In genomic region chr3:149186726-149187125, GRCh38 we compare ENCODE assay signal across 19 cellular contexts. TPM values are rescaled to one million over a fixed set of nuclear protein-coding genes. Genes with fewer than 3 reads are reported as not detected.
A peak's percentile ranks its signal among the peaks of the same experiment; 100 is the strongest.
DNase-seq lines count a peak whose midpoint lies in the region; ATAC-seq and TF ChIP-seq lines count a peak whose summit lies in the region.
"Had no signal": no experiment of that assay in that cellular context is flagged by ENCODE, and none has a peak within 500 bp of the region (broad histone marks: within the 10 kb centered on the region; RNA-seq: fewer than 3 reads in every experiment).

No MANE protein-coding gene starts in this region.

- TF ChIP-seq POLR2A in IMR-90 (IDR thresholded peaks at IDR 0.05; ENCODE audit: low read depth, low read length) = no peak
- no peak for TF ChIP-seq POLR2A in esophagus squamous epithelium (IDR thresholded peaks at IDR 0.05)

- no peak overlapping the region for H2AFZ ChIP-seq in IMR-90 (replicated peaks; ENCODE audit: low read length, poor library complexity)
- H2AFZ ChIP-seq: GM23248 had no signal

- TF ChIP-seq CTCF in IMR-90 (conservative IDR thresholded peaks at IDR 0.05; ENCODE audit: low read depth, low read length) = no peak
- TF ChIP-seq CTCF in neural crest cell (conservative IDR thresholded peaks at IDR 0.05) = no peak
- no peak for TF ChIP-seq CTCF in esophagus squamous epithelium (IDR thresholded peaks at IDR 0.05)

- no CpG with 5 or more reads among the region's 3 CpGs for WGBS in IMR-90 (ENCODE audit: extremely low coverage in 2 of 2, insufficient read length in 1 of 2), 2 experiments
- 92 to 96% methylated on average over 3 of the region's 3 CpGs for WGBS in esophagus squamous epithelium, 2 donors

- in situ Hi-C loops in IMR-90 (cut with MboI; ENCODE audit: low sequenced_read_pairs) = no loop called here

- no peak overlapping the region; the same call in 1 of the 2 replicates for H3K23ac ChIP-seq in IMR-90 (ENCODE audit: low read depth, low read length)

- H3K4ac ChIP-seq in IMR-90 (ENCODE audit: low read depth, low read length) = no peak overlapping the region

- H3K4me1 ChIP-seq in IMR-90 (ENCODE audit: control insufficient read depth, insufficient read depth, low read length) (no peaks in the 10 kb centered on the region), esophagus squamous epithelium (no peaks in the 10 kb centered on the region)
- H3K4me1 ChIP-seq: BLaER1 had no signal

- no peak overlapping the region for H3K56ac ChIP-seq in IMR-90 (ENCODE audit: extremely low read depth, insufficient read depth, low read length)

- H3K18ac ChIP-seq in IMR-90 (ENCODE audit: low read depth, low read length) = no peak overlapping the region

- H3K9ac ChIP-seq in IMR-90 (ENCODE audit: low read depth, low read length) = no peak overlapping the region
- H3K9ac ChIP-seq: BLaER1, GM23248 had no signal

- peaks cover 10% of the 10 kb centered on the region for H3K36me3 Mint-ChIP-seq in neural crest cell (ENCODE audit: low read depth)
- no peaks in the 10 kb centered on the region for H3K36me3 Mint-ChIP-seq in activated naive CD8-positive, alpha-beta T cell treated with anti-CD3 and anti-CD28 coated beads, Interleukin-2, amount 50 U/mL, for 24 hours (ENCODE audit: low read depth)
- H3K36me3 Mint-ChIP-seq: CD8-positive, alpha-beta T cell had no signal

- no peak overlapping the region for H4K8ac ChIP-seq in IMR-90 (ENCODE audit: low read depth in 2 of 2, low read length in 2 of 2)

- no peak overlapping the region for H3K4me3 ChIP-seq in IMR-90 (ENCODE audit: insufficient read depth, low read depth, low read length)
- no peak overlapping the region for H3K4me3 ChIP-seq in esophagus squamous epithelium
- H3K4me3 ChIP-seq: BLaER1, GM23248, SJSA1 had no signal

- no peak for TF ChIP-seq RAD21 in IMR-90 (IDR thresholded peaks at IDR 0.05; ENCODE audit: low read length)

- H2AK5ac ChIP-seq in IMR-90 (ENCODE audit: low read depth, low read length) = no peak overlapping the region

- intact Hi-C loops in IMR-90 (cut with micrococcal nuclease) (no loop called here), esophagus squamous epithelium (cut with DNase I) (no loop called here)

- POLR2A ChIA-PET in IMR-90 (lab: Charles Lee; ENCODE audit: unreplicated experiment) = no interaction called here

- no TSS peak for BruUV-seq in IMR-90 (replicated peaks; lab: Mats Ljungman, UMichigan)

- H2BK120ac ChIP-seq in IMR-90 (ENCODE audit: low read depth, low read length) = no peak overlapping the region

- H2BK15ac ChIP-seq in IMR-90 (ENCODE audit: low read depth, low read length) = no peak overlapping the region

- H3K9me3 Mint-ChIP-seq in neural crest cell = peaks cover 21% of the 10 kb centered on the region
- no peaks in the 10 kb centered on the region for H3K9me3 Mint-ChIP-seq in activated naive CD8-positive, alpha-beta T cell treated with anti-CD3 and anti-CD28 coated beads, Interleukin-2, amount 50 U/mL, for 24 hours
- H3K9me3 Mint-ChIP-seq: CD8-positive, alpha-beta T cell had no signal

- no peak overlapping the region for H4K5ac ChIP-seq in IMR-90 (ENCODE audit: low read depth, low read length)

- no peak overlapping the region for H3K27ac Mint-ChIP-seq in neural crest cell (ENCODE audit: unreplicated experiment)
- no peak overlapping the region for H3K27ac Mint-ChIP-seq in activated naive CD8-positive, alpha-beta T cell treated with anti-CD3 and anti-CD28 coated beads, Interleukin-2, amount 50 U/mL, for 24 hours
- H3K27ac Mint-ChIP-seq: CD8-positive, alpha-beta T cell had no signal

- no peak overlapping the region for H4K91ac ChIP-seq in IMR-90 (ENCODE audit: insufficient read depth, low read depth, low read length)

- no peaks in the 10 kb centered on the region for H4K20me1 ChIP-seq in IMR-90 (ENCODE audit: insufficient read depth, low read length)
- H4K20me1 ChIP-seq: BLaER1 had no signal

- no peak overlapping the region for H3K4me2 ChIP-seq in IMR-90 (ENCODE audit: low read depth, low read length)
- H3K4me2 ChIP-seq: BLaER1 had no signal

- H3K36me3 ChIP-seq in IMR-90 (ENCODE audit: control insufficient read depth, insufficient read depth, low read length) (no peaks in the 10 kb centered on the region), esophagus squamous epithelium (no peaks in the 10 kb centered on the region)
- H3K36me3 ChIP-seq: BLaER1, SJSA1 had no signal

- H3K27me3 Mint-ChIP-seq in neural crest cell (ENCODE audit: low read depth) = no peaks in the 10 kb centered on the region
- H3K27me3 Mint-ChIP-seq in activated naive CD8-positive, alpha-beta T cell treated with anti-CD3 and anti-CD28 coated beads, Interleukin-2, amount 50 U/mL, for 24 hours = peaks cover 8% of the 10 kb centered on the region

- dilution Hi-C loops in IMR-90 (cut with HindIII; ENCODE audit: low sequenced_read_pairs, unreplicated experiment) = no loop called here

- no peak overlapping the region for H3K27ac ChIP-seq in IMR-90 (ENCODE audit: insufficient read depth, low read length)
- H3K27ac ChIP-seq in esophagus squamous epithelium = no peak overlapping the region
- H3K27ac ChIP-seq: BLaER1, GM23248, SJSA1 had no signal

- 0 out of 2 replicates have a peak overlapping the region, but pooled peaks have one; percentile 27 for H3K14ac ChIP-seq in IMR-90 (replicated peaks; ENCODE audit: low read depth, low read length)

- H3K9me1 ChIP-seq in IMR-90 (ENCODE audit: insufficient read depth, low read length) = no peaks in the 10 kb centered on the region

- ATAC-seq in IMR-90 (ENCODE audit: low read depth) = no peak
- no peak for ATAC-seq in activated naive CD8-positive, alpha-beta T cell treated with anti-CD3 and anti-CD28 coated beads, Interleukin-2, amount 50 U/mL, for 24 hours
- ATAC-seq: CD8-positive, alpha-beta T cell; HCT116 had no signal

- H3K27me3 ChIP-seq in IMR-90 (ENCODE audit: control insufficient read depth, insufficient read depth, low read length) (no peaks in the 10 kb centered on the region), esophagus squamous epithelium (no peaks in the 10 kb centered on the region)
- H3K27me3 ChIP-seq: BLaER1, SJSA1 had no signal

- H3K4me1 Mint-ChIP-seq in neural crest cell = peaks cover 28% of the 10 kb centered on the region
- H3K4me1 Mint-ChIP-seq in activated naive CD8-positive, alpha-beta T cell treated with anti-CD3 and anti-CD28 coated beads, Interleukin-2, amount 50 U/mL, for 24 hours = no peaks in the 10 kb centered on the region

- CTCF ChIA-PET in IMR-90 (lab: Yijun Ruan, JAX) = no interaction called here

- H3K79me1 ChIP-seq in IMR-90 (ENCODE audit: low read depth in 1 of 2, low read length in 2 of 2) = no peaks in the 10 kb centered on the region

- no peak overlapping the region for H2AK9ac ChIP-seq in IMR-90 (replicated peaks; ENCODE audit: low read depth, low read length, poor library complexity)

- H3K4me3 Mint-ChIP-seq in neural crest cell = peak overlapping the region; percentile 16
- H3K4me3 Mint-ChIP-seq in activated naive CD8-positive, alpha-beta T cell treated with anti-CD3 and anti-CD28 coated beads, Interleukin-2, amount 50 U/mL, for 24 hours = no peak overlapping the region
- H3K4me3 Mint-ChIP-seq: CD8-positive, alpha-beta T cell had no signal

- H2BK20ac ChIP-seq in IMR-90 (ENCODE audit: low read depth, low read length) = no peak overlapping the region

- no peak overlapping the region for H2BK5ac ChIP-seq in IMR-90 (ENCODE audit: low read depth, low read length, poor library complexity, severe bottlenecking)

- DNase-seq in COLO829 (ENCODE audit: low spot score) (peak; percentile 88), IMR-90 (no peak), foreskin melanocyte (peak; percentile 80), neural crest cell (ENCODE audit: low read depth, low spot score) (no peak), NCI-H2227 (lab: John Stamatoyannopoulos, UW; ENCODE audit: unreplicated experiment) (no peak), esophagus squamous epithelium (lab: John Stamatoyannopoulos, UW) (no peak)
- no peak for DNase-seq in stimulated activated CD4-positive, alpha-beta T cell treated with anti-CD3 and anti-CD28 coated beads, Interleukin-4, amount 100 ng/mL, for 1 hour
- no peak for DNase-seq in activated naive CD8-positive, alpha-beta T cell treated with anti-CD3 and anti-CD28 coated beads, Interleukin-2, amount 50 U/mL, for 24 hours
- DNase-seq: CD8-positive, alpha-beta T cell; GM23248; KBM-7; MV-4-11; NCI-H1694 treated with DMSO at 0.1 percent for 48 hours; NCI-H2227 treated with DMSO at 0.1 percent for 48 hours; NCI-H510A treated with DMSO at 0.1 percent for 48 hours; NCI-H774 had no signal

- no peaks in the 10 kb centered on the region for H3K9me3 ChIP-seq in IMR-90 (ENCODE audit: control insufficient read depth, insufficient read depth, low read length)
- no peaks in the 10 kb centered on the region for H3K9me3 ChIP-seq in esophagus squamous epithelium
- H3K9me3 ChIP-seq: BLaER1, SJSA1 had no signal

TF ChIP-seq in IMR-90, 13 proteins besides CTCF, POLR2A, EP300 and RAD21:
- no peak for TF ChIP-seq RFX5 (IDR thresholded peaks at IDR 0.05; ENCODE audit: low read depth, low read length)
- no peak for TF ChIP-seq CEBPB (IDR thresholded peaks at IDR 0.05; ENCODE audit: low read depth, low read length)
- no peak for TF ChIP-seq ELK1 (IDR thresholded peaks at IDR 0.05; ENCODE audit: borderline replicate concordance, low read depth, low read length)
- no peak for TF ChIP-seq RCOR1 (IDR thresholded peaks at IDR 0.05; ENCODE audit: insufficient replicate concordance, low read length)
- TF ChIP-seq NFE2L2 (IDR thresholded peaks at IDR 0.05; ENCODE audit: low read depth, low read length) = no peak
TF ChIP-seq in IMR-90: peak in this region for 0.

RNA-seq across cellular contexts. Expression of gene CP, which starts 34.9 kb away (rescaled TPM):
- 0.28 TPM in 1 of 2 replicates, not detected in the other for total RNA-seq in IMR-90 (2012; rRNA removed)
- not detected in 2 replicates for polyA plus RNA-seq in IMR-90 (2012; rRNA removed)
- not detected in 2 replicates for polyA plus RNA-seq in IMR-90 (2012; cell fraction: cytosol; rRNA removed)
- 0.07 TPM in 1 of 2 replicates, not detected in the other for polyA plus RNA-seq in IMR-90 (2012; cell fraction: nucleus; rRNA removed; ENCODE audit: low replicate concordance)
- total RNA-seq in neural crest cell = 0.09 and 0.42 TPM in 2 replicates
- 10 to 100 TPM in 2 of 4 donors, under 1 TPM in 1, not detected in 1; 0.97 to 17.9 (median 15.8) TPM for total RNA-seq in esophagus squamous epithelium
- total RNA-seq: CD8-positive, alpha-beta T cell; GM23248; SJSA1 had no signal
- polyA plus RNA-seq: GM23248 had no signal

RNA-seq across cellular contexts. Expression of gene HPS3, which starts 57.3 kb away (rescaled TPM):
- total RNA-seq in IMR-90 (2012; rRNA removed) = 24.2 and 25.6 TPM in 2 replicates
- 12.8 and 15.2 TPM in 2 replicates for polyA plus RNA-seq in IMR-90 (2012; rRNA removed)
- polyA plus RNA-seq in IMR-90 (2012; cell fraction: cytosol; rRNA removed) = 5.1 and 6.9 TPM in 2 replicates
- 4.2 and 12.3 TPM in 2 replicates for polyA plus RNA-seq in IMR-90 (2012; cell fraction: nucleus; rRNA removed; ENCODE audit: low replicate concordance)
- total RNA-seq in neural crest cell = 17.4 and 18.6 TPM in 2 replicates
- 10 to 100 TPM in 2 of 4 donors, 1 to 10 TPM in 2; 4.3 to 11.8 (median 9.7) TPM for total RNA-seq in esophagus squamous epithelium

Comparison
In these comparisons a context has a peak if more than half of its experiments do, and no peak if none do; other contexts are left out.
1. DNase-seq: peak in COLO829 (single experiment) and foreskin melanocyte (single experiment); none in IMR-90 (single experiment), neural crest cell (single experiment), stimulated activated CD4-positive, alpha-beta T cell treated with anti-CD3 and anti-CD28 coated beads, Interleukin-4, amount 100 ng/mL, for 1 hour (single experiment), NCI-H2227 (single experiment), esophagus squamous epithelium (single experiment) and activated naive CD8-positive, alpha-beta T cell treated with anti-CD3 and anti-CD28 coated beads, Interleukin-2, amount 50 U/mL, for 24 hours (single experiment).